Comparison of ENCODE assay signal across 28 cellular contexts in the genomic region with DNA sequence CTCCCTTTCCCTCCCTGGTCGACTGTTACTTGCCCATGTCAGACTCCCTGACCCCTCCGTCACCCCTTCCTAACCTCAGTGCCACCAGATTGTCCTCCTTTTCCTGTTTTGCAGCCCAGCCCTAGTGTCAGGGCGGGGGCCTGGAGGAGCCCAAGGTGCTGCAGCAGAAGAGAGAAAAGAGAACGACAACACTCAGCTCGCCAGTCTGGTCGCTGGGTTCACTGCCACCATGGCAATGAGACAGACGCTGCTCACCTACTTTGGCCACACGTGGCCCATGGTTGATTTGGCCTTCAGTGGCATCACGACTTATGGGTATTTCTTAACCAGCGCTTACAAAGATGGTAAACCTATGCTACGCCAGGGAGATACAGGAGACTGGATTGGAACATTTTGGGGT.
"Had no signal": no experiment of that assay in that cellular context is flagged by ENCODE, and none has a peak within 500 bp of the region (broad histone marks: within the 10 kb centered on the region; RNA-seq: fewer than 3 reads in every experiment).

No MANE protein-coding gene starts in this region.

- DNase-seq: activated CD4-positive, alpha-beta T cell treated with anti-CD3 and anti-CD28 coated beads, Interleukin-2, amount 10 ng/mL, durations not matched to agents 24 days and 14 days; activated CD4-positive, alpha-beta T cell treated with anti-CD3 and anti-CD28 coated beads, Interleukin-2, amount 50 U/mL, for 4 hours; activated CD8-positive, alpha-beta T cell treated with anti-CD3 and anti-CD28 coated beads for 36 hours; activated effector memory CD4-positive, alpha-beta T cell treated with anti-CD3 and anti-CD28 coated beads, Interleukin-2, amount 50 U/mL, for 16 hours; activated naive CD4-positive, alpha-beta T cell; activated naive CD4-positive, alpha-beta T cell treated with anti-CD3 and anti-CD28 coated beads, Interleukin-2, amount 50 U/mL, for 16 hours; activated naive CD8-positive, alpha-beta T cell treated with anti-CD3 and anti-CD28 coated beads for 36 hours; activated T-cell treated with anti-CD3 and anti-CD28 coated beads, Interleukin-2, amount 50 U/mL, for 1 hour; activated T-cell treated with anti-CD3 and anti-CD28 coated beads, Interleukin-2, amount 50 U/mL, for 72 hours; amygdala; MM.1S; NCI-H1105; NCI-H1417 treated with DMSO at 0.1 percent for 48 hours; NCI-H187 treated with DMSO at 0.1 percent for 48 hours; NCI-H2081; NCI-H2171 treated with DMSO at 0.1 percent for 48 hours; NCI-H2227 treated with DMSO at 0.1 percent for 48 hours; NCI-H446; NCI-H524 treated with DMSO at 0.1 percent for 48 hours; PC-3; Peyer's patch; RPMI8226; SHP77 treated with DMSO at 0.1 percent for 48 hours; T1000 had no signal

- H3K27ac ChIP-seq: ascending aorta, KMS-11, Peyer's patch had no signal

- H3K36me3 ChIP-seq: ascending aorta, Peyer's patch had no signal

- H3K4me2 ChIP-seq: KMS-11 had no signal

- H3K4me3 ChIP-seq: ascending aorta, Peyer's patch had no signal

- ATAC-seq: activated CD8-positive, alpha-beta T cell treated with anti-CD3 and anti-CD28 coated beads for 36 hours; activated T-cell treated with anti-CD3 and anti-CD28 coated beads, Interleukin-2, amount 50 U/mL, for 72 hours; activated T-helper 17 cell treated with anti-CD3 and anti-CD28 coated beads, Interleukin-2, amount 50 U/mL, for 72 hours; PC-3; SK-N-SH treated with all-trans-retinoic acid at 6 μM for 48 hours had no signal

- H3K27me3 ChIP-seq: ascending aorta, Peyer's patch had no signal

- H3K4me1 ChIP-seq: ascending aorta, Peyer's patch had no signal

- H3K9me3 ChIP-seq: ascending aorta, Peyer's patch had no signal

- H3K9ac ChIP-seq: KMS-11 had no signal
